8 cellular contexts compared by ENCODE assay signal in genomic region chr16:48687421-48688038, GRCh38.
DNase-seq lines count a peak whose midpoint lies in the region; ATAC-seq, FAIRE-seq and TF ChIP-seq lines count a peak whose summit lies in the region.

No MANE protein-coding gene starts in this region.

- TF ChIP-seq CTCF in GM10248 (IDR thresholded peaks at IDR 0.05; ENCODE audit: control extremely low read depth, extremely low read depth, low read depth, missing control alignments), result peak; percentile 82
- peak; percentile 54 to 94 (median 82) for TF ChIP-seq CTCF in dorsolateral prefrontal cortex (IDR thresholded peaks at IDR 0.05 in 54 of 56, conservative IDR thresholded peaks at IDR 0.05 in 2 of 56; ENCODE audit: low read depth in 1 of 56, partially characterized antibody in 56 of 56)
- TF ChIP-seq CTCF in thyroid gland (IDR thresholded peaks at IDR 0.05), result peak in 5 of 6 experiments; percentile 70 to 85 (median 75)

- no peaks in the 10 kb centered on the region for H3K36me3 ChIP-seq in thyroid gland

- peak; percentile 79 for ATAC-seq in HG02610 (IDR thresholded peaks at IDR 0.05; ENCODE audit: unreplicated experiment)
- ATAC-seq in SK-N-SH treated with all-trans-retinoic acid at 6 μM for 48 hours, result peak; percentile 99

- H3K4me3 ChIP-seq in dorsolateral prefrontal cortex (no peak overlapping the region), thyroid gland (replicated peaks in 1 of 3) (no peak overlapping the region)

- no peak for TF ChIP-seq POLR2A in thyroid gland (IDR thresholded peaks at IDR 0.05)

- H3K27ac ChIP-seq in dorsolateral prefrontal cortex (no peak overlapping the region), thyroid gland (no peak overlapping the region)

- DNase-seq in GM10248 (ENCODE audit: extremely low spot score), result peak; percentile 65
- peak; percentile 52 to 80 (median 79) for DNase-seq in NCI-H1417 (lab: John Stamatoyannopoulos, UW)
- peak in 8 of 10 donors; percentile 6 to 65 (median 36) for DNase-seq in dorsolateral prefrontal cortex
- peak; percentile 71 to 79 for DNase-seq in lung microvascular endothelial cell (ENCODE audit: low read depth in 2 of 2)
- DNase-seq in thyroid gland, result peak; percentile 61 to 66

- POLR2A ChIA-PET in GM10248 (lab: Yijun Ruan, JAX), result no interaction called here

- H3K9me3 ChIP-seq in thyroid gland, result no peaks in the 10 kb centered on the region

- intact Hi-C loops in dorsolateral prefrontal cortex (cut with DNase I) (loop anchor here (2.0 to 5.0 kb wide), 2 partner anchors 595 to 663 kb away; partner anchors contain the start of gene CBLN1 (in 1 of the 2)), thyroid gland (cut with DNase I) (loop anchor here (2.0 kb wide), 1 partner anchor 663 kb away; no protein-coding TSS in a partner anchor)

- FAIRE-seq in A204.1 (lab: Jason Lieb, UNC), result peak; percentile 89

- 1 to 3% methylated on average over 9 of the region's 9 CpGs for WGBS in thyroid gland, 2 donors

- CTCF ChIA-PET in GM10248 (lab: Yijun Ruan, JAX), result interaction anchor here (0.6 to 3.7 kb wide), 18 partner anchors 8 to 904 kb away, joined by 3 to 26 read pairs (median 4); no protein-coding TSS in a partner anchor

- H3K4me1 ChIP-seq in thyroid gland, result no peaks in the 10 kb centered on the region

- H3K27me3 ChIP-seq in dorsolateral prefrontal cortex, result peaks cover 0 to 33% (median 0%) of the 10 kb centered on the region in 45 donors
- H3K27me3 ChIP-seq in thyroid gland, result no peaks in the 10 kb centered on the region

TF ChIP-seq in SK-N-SH treated with all-trans-retinoic acid at 6 μM for 48 hours, 23 proteins besides CTCF, POLR2A, EP300 and RAD21:
- TF ChIP-seq TOX (CRISPR knock-in tag; IDR thresholded peaks at IDR 0.05; ENCODE audit: borderline replicate concordance), result no peak
- TF ChIP-seq RARB (CRISPR knock-in tag; IDR thresholded peaks at IDR 0.05), result no peak
- TF ChIP-seq TSHZ2 (CRISPR knock-in tag; IDR thresholded peaks at IDR 0.05), result no peak
- TF ChIP-seq CSDC2 (CRISPR knock-in tag; IDR thresholded peaks at IDR 0.05), result no peak
- TF ChIP-seq ARNTL (CRISPR knock-in tag; IDR thresholded peaks at IDR 0.05; ENCODE audit: borderline replicate concordance, low read depth), result no peak
- no peak for TF ChIP-seq ZNF8 (CRISPR knock-in tag; IDR thresholded peaks at IDR 0.05)
- TF ChIP-seq ZNF70 (CRISPR knock-in tag; IDR thresholded peaks at IDR 0.05), result no peak
- TF ChIP-seq BACH2 (CRISPR knock-in tag; IDR thresholded peaks at IDR 0.05; ENCODE audit: borderline replicate concordance), result no peak
- no peak for TF ChIP-seq PATZ1 (CRISPR knock-in tag; IDR thresholded peaks at IDR 0.05; ENCODE audit: borderline replicate concordance)
- no peak for TF ChIP-seq GLIS3 (CRISPR knock-in tag; IDR thresholded peaks at IDR 0.05)
- TF ChIP-seq ISL1 (CRISPR knock-in tag; IDR thresholded peaks at IDR 0.05), result no peak
- TF ChIP-seq ZFP30 (CRISPR knock-in tag; IDR thresholded peaks at IDR 0.05), result no peak
- no peak for TF ChIP-seq ESRRG (CRISPR knock-in tag; IDR thresholded peaks at IDR 0.05)
- TF ChIP-seq, protein P1, sequence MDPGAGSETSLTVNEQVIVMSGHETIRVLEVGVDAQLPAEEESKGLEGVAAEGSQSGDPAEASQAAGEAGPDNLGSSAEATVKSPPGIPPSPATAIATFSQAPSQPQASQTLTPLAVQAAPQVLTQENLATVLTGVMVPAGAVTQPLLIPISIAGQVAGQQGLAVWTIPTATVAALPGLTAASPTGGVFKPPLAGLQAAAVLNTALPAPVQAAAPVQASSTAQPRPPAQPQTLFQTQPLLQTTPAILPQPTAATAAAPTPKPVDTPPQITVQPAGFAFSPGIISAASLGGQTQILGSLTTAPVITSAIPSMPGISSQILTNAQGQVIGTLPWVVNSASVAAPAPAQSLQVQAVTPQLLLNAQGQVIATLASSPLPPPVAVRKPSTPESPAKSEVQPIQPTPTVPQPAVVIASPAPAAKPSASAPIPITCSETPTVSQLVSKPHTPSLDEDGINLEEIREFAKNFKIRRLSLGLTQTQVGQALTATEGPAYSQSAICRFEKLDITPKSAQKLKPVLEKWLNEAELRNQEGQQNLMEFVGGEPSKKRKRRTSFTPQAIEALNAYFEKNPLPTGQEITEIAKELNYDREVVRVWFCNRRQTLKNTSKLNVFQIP (CRISPR knock-in tag; IDR thresholded peaks at IDR 0.05; ENCODE audit: borderline replicate concordance, low read depth), result no peak
- no peak for TF ChIP-seq TCF4 (CRISPR knock-in tag; IDR thresholded peaks at IDR 0.05; ENCODE audit: borderline replicate concordance)
- TF ChIP-seq PPARA (CRISPR knock-in tag; IDR thresholded peaks at IDR 0.05; ENCODE audit: borderline replicate concordance), result no peak
- TF ChIP-seq CSRNP3 (CRISPR knock-in tag; IDR thresholded peaks at IDR 0.05), result no peak
